In the genomic region with DNA sequence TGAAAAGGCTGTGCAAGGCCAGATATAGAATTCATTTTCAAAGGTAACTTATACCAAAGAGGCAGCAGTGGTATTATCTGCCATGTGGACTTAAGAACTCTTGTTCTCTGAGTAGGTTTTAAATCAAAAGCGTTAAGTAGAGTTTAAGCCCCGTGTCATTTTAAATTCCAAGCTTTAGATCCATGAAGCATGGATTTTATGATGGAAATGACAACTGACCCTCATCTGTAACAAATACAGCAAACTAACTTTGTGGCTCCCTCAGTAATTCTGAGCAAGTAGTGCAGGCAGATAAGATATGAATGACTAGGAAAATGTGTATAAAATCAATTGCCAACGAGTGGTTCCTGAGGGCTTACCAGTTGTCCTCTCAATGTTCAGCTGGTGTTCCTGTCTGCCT, we compare ENCODE assay signal across 20 cellular contexts.
"Had no signal": no experiment of that assay in that cellular context is flagged by ENCODE, and none has a peak within 500 bp of the region (broad histone marks: within the 10 kb centered on the region; RNA-seq: fewer than 3 reads in every experiment).

No MANE protein-coding gene starts in this region.

- FAIRE-seq: keratinocyte had no signal

- H3K4me1 Mint-ChIP-seq: naive B cell; stimulated activated effector memory CD8-positive, alpha-beta T cell treated with anti-CD3 and anti-CD28 coated beads, Interleukin-12 subunit alpha, Interleukin-12 subunit beta, amount 100 ng/mL, for 72 hours had no signal

- H3K9me3 Mint-ChIP-seq: stimulated activated effector memory CD8-positive, alpha-beta T cell treated with anti-CD3 and anti-CD28 coated beads, Interleukin-12 subunit alpha, Interleukin-12 subunit beta, amount 100 ng/mL, for 72 hours; type B pancreatic cell had no signal

- H3K4me2 ChIP-seq: neural progenitor cell had no signal

- DNase-seq: cortex of kidney; effector CD4-positive, alpha-beta T cell; left ventricle myocardium superior; lower lobe of right lung; mucosa of descending colon; naive B cell; stimulated activated CD4-positive, alpha-beta T cell treated with anti-CD3 and anti-CD28 coated beads, Interleukin-2, amount 100 ng/mL, for 24 hours; stimulated activated CD4-positive, alpha-beta T cell treated with anti-CD3 and anti-CD28 coated beads, Interleukin-4, amount 100 ng/mL, for 24 hours; stimulated activated naive CD4-positive, alpha-beta T cell treated with Interleukin-2 at 50 U/mL for 16 hours; stomach; testis; tibial artery had no signal

- H2AFZ ChIP-seq: neural progenitor cell, parathyroid adenoma had no signal

- H3K36me3 Mint-ChIP-seq: mesothelial cell of epicardium; naive B cell; stimulated activated effector memory CD8-positive, alpha-beta T cell treated with anti-CD3 and anti-CD28 coated beads, Interleukin-12 subunit alpha, Interleukin-12 subunit beta, amount 100 ng/mL, for 72 hours; type B pancreatic cell had no signal

- H3K27me3 ChIP-seq: neural progenitor cell, stomach, testis, tibial artery had no signal

- H3K27me3 Mint-ChIP-seq: naive B cell, progenitor cell of endocrine pancreas, type B pancreatic cell had no signal

- H3K36me3 ChIP-seq: lower lobe of right lung, neural progenitor cell, stomach, tibial artery had no signal

- H3K9ac ChIP-seq: neural progenitor cell, parathyroid adenoma had no signal

- H3K27ac Mint-ChIP-seq: naive B cell; progenitor cell of endocrine pancreas; stimulated activated effector memory CD8-positive, alpha-beta T cell treated with anti-CD3 and anti-CD28 coated beads, Interleukin-12 subunit alpha, Interleukin-12 subunit beta, amount 100 ng/mL, for 72 hours; type B pancreatic cell had no signal

- H3K9me3 ChIP-seq: lower lobe of right lung, mucosa of descending colon, stomach, testis, tibial artery had no signal

- H3K4me3 ChIP-seq: lower lobe of right lung, mucosa of descending colon, neural progenitor cell, stomach, testis, tibial artery had no signal

- H3K79me2 ChIP-seq: parathyroid adenoma had no signal

- H3K4me1 ChIP-seq: parathyroid adenoma, stomach, testis, tibial artery had no signal

- H3K4me3 Mint-ChIP-seq: mesothelial cell of epicardium; naive B cell; nephron; neural progenitor cell; stimulated activated effector memory CD8-positive, alpha-beta T cell treated with anti-CD3 and anti-CD28 coated beads, Interleukin-12 subunit alpha, Interleukin-12 subunit beta, amount 100 ng/mL, for 72 hours; type B pancreatic cell had no signal

- H3K27ac ChIP-seq: neural progenitor cell, parathyroid adenoma, testis, tibial artery had no signal
